8 cellular contexts compared by ENCODE assay signal in genomic region chr15:42575188-42576039, GRCh38. TPM values are rescaled to one million over a fixed set of nuclear protein-coding genes. Genes with fewer than 3 reads are reported as not detected.
A peak's percentile ranks its signal among the peaks of the same experiment; 100 is the strongest.
DNase-seq lines count a peak whose midpoint lies in the region; ATAC-seq and TF ChIP-seq lines count a peak whose summit lies in the region.

Gene STARD9 (plus strand): TSS chr15:42575606. CDS start chr15:42575716, 110 bp downstream.

- peak; percentile 93 to 95 (median 93) for DNase-seq in CD4-positive, alpha-beta memory T cell
- peak; percentile 97 for DNase-seq in HK-2 (ENCODE audit: unreplicated experiment)
- peak; percentile 92 for DNase-seq in NCI-H82 treated with DMSO at 0.1 percent for 48 hours (lab: John Stamatoyannopoulos, UW; ENCODE audit: unreplicated experiment)
- peak; percentile 96 to 97 for DNase-seq in activated CD4-positive, alpha-beta T cell treated with anti-CD3 and anti-CD28 coated beads, Interleukin-2, amount 50 U/mL, for 48 hours
- peak; percentile 97 to 99 (median 98) for DNase-seq in dorsolateral prefrontal cortex
- peak; percentile 97 to 99 for DNase-seq in lower leg skin (ENCODE audit: low spot score in 2 of 2)
- DNase-seq in stimulated activated CD4-positive, alpha-beta T cell treated with anti-CD3 and anti-CD28 coated beads, Interleukin-4, amount 100 ng/mL, for 4 hours = peak; percentile 93

- POLR2A ChIA-PET in CD4-positive, alpha-beta memory T cell (lab: Charles Lee; ENCODE audit: partially characterized antibody) = interaction anchor here (0.9 to 5.6 kb wide), 10 partner anchors 9 to 935 kb away, joined by 3 to 60 read pairs (median 4); partner anchors contain the start of genes HAUS2, LRRC57, SNAP23 and ZNF106

- H3K4me1 Mint-ChIP-seq in CD4-positive, alpha-beta memory T cell = peaks cover 11 to 34% (median 17%) of the 10 kb centered on the region in 4 donors

- H3K27me3 Mint-ChIP-seq in CD4-positive, alpha-beta memory T cell = peaks cover 6 to 12% of the 10 kb centered on the region in 2 donors

- TF ChIP-seq CTCF in dorsolateral prefrontal cortex (IDR thresholded peaks at IDR 0.05 in 54 of 56, conservative IDR thresholded peaks at IDR 0.05 in 2 of 56; ENCODE audit: low read depth in 1 of 56, partially characterized antibody in 56 of 56) = peak in 23 of 56 donors; percentile 5 to 50 (median 28)
- no peak for TF ChIP-seq CTCF in lower leg skin (IDR thresholded peaks at IDR 0.05)

- H3K4me1 ChIP-seq in CD4-positive, alpha-beta memory T cell (ENCODE audit: insufficient read depth, low read length) = peaks cover 16% of the 10 kb centered on the region

- H3K4me3 ChIP-seq in CD4-positive, alpha-beta memory T cell (ENCODE audit: low read length in 2 of 2) = peak within 1 kb of the TSS; percentile 78 to 89
- H3K4me3 ChIP-seq in dorsolateral prefrontal cortex = peak within 1 kb of the TSS; percentile 58 to 99 (median 91)
- H3K4me3 ChIP-seq in lower leg skin (ENCODE audit: low read depth, poor library complexity, severe bottlenecking) = peak within 1 kb of the TSS; percentile 48

- peak within 1 kb of the TSS; percentile 78 to 94 (median 86) for H3K27ac Mint-ChIP-seq in CD4-positive, alpha-beta memory T cell

- peak; percentile 91 for ATAC-seq in GM19455 (IDR thresholded peaks at IDR 0.05; ENCODE audit: unreplicated experiment)

- TF ChIP-seq POLR2A in lower leg skin (IDR thresholded peaks at IDR 0.05) = no peak

- peak within 1 kb of the TSS; percentile 44 for H3K27ac ChIP-seq in CD4-positive, alpha-beta memory T cell (ENCODE audit: low read depth, low read length)
- H3K27ac ChIP-seq in dorsolateral prefrontal cortex = peak within 1 kb of the TSS; percentile 6 to 95 (median 86)

- CTCF ChIA-PET in CD4-positive, alpha-beta memory T cell (lab: Charles Lee; ENCODE audit: partially characterized antibody) = no interaction called here

- WGBS in lower leg skin, 2 donors = 0% methylated on average over 43 to 68 of the region's 95 CpGs

- H3K9me3 ChIP-seq in CD4-positive, alpha-beta memory T cell (ENCODE audit: control insufficient read depth in 1 of 2, low read length in 2 of 2) = no peaks in the 10 kb centered on the region

- no peaks in the 10 kb centered on the region for H3K36me3 ChIP-seq in CD4-positive, alpha-beta memory T cell (ENCODE audit: insufficient read depth, low read length)

- intact Hi-C loops in CD4-positive, alpha-beta memory T cell (cut with micrococcal nuclease) = loop anchor here (1.0 to 5.0 kb wide), 4 partner anchors 27 to 345 kb away; partner anchors contain the start of genes CDAN1, HAUS2, LRRC57 and SNAP23
- intact Hi-C loops in dorsolateral prefrontal cortex (cut with DNase I) (loop anchor here (2.0 to 10.0 kb wide), 5 partner anchors 27 to 349 kb away; partner anchors contain the start of genes HAUS2 (in 1 of the 2), LRRC57 (in 1 of the 2), SNAP23 (in 1 of the 2) and TTBK2 (in 1 of the 2)), lower leg skin (cut with DNase I; ENCODE audit: low total_unique reads) (no loop called here)

- peak within 1 kb of the TSS; percentile 89 to 96 (median 92) for H3K4me3 Mint-ChIP-seq in CD4-positive, alpha-beta memory T cell

- H3K36me3 Mint-ChIP-seq in CD4-positive, alpha-beta memory T cell = no peaks in the 10 kb centered on the region

- no peaks in the 10 kb centered on the region for H3K27me3 ChIP-seq in CD4-positive, alpha-beta memory T cell (ENCODE audit: insufficient read depth, low read length)
- no peaks in the 10 kb centered on the region for H3K27me3 ChIP-seq in dorsolateral prefrontal cortex

- H3K9me3 Mint-ChIP-seq in CD4-positive, alpha-beta memory T cell = no peaks in the 10 kb centered on the region

RNA-seq across cellular contexts. Expression of gene STARD9, which starts in this region (rescaled TPM):
- total RNA-seq in CD4-positive, alpha-beta memory T cell = 1 to 10 TPM; 4.5 to 6.1 TPM
- under 1 TPM in 1 of 2 donors, not detected in 1; 0.49 TPM for polyA plus RNA-seq in CD4-positive, alpha-beta memory T cell
- total RNA-seq in dorsolateral prefrontal cortex (10 to 100 TPM; 14.7 to 62.1 (median 30.1) TPM), lower leg skin (1 to 10 TPM; 3.0 to 7.6 (median 6.7) TPM)

Comparison
In these comparisons a context has a peak if more than half of its experiments do, and no peak if none do; other contexts are left out.
1. Peak in every context shown above with its lines: DNase-seq, ATAC-seq, H3K4me3 ChIP-seq and H3K27ac ChIP-seq.